ENCODE assay signal across 8 cellular contexts in the genomic region with DNA sequence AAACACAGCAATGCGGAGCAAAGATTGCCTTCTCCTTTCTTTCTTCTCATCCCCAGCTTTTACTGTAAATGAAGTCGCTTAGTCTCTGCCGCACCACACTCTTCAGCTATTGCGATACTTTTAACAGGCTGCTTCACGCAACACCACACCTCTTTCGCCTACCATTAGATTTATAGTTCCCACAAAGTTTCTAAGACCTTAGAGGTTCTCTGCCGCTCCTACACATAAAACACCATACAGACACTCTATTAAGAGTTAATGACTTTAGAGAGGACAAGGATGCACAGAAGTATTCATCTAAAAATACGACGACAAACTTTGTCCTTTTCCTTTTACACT. TPM values are rescaled to one million over a fixed set of nuclear protein-coding genes. Genes with fewer than 3 reads are reported as not detected.
A peak's percentile ranks its signal among the peaks of the same experiment; 100 is the strongest.
DNase-seq lines count a peak whose midpoint lies in the region; ATAC-seq and TF ChIP-seq lines count a peak whose summit lies in the region.

No MANE protein-coding gene starts in this region.

- TF ChIP-seq EP300 in esophagus muscularis mucosa (IDR thresholded peaks at IDR 0.05) = no peak

- H3K9me3 Mint-ChIP-seq in nephron progenitor cell = peaks cover 4% of the 10 kb centered on the region

- intact Hi-C loops in esophagus muscularis mucosa (cut with DNase I) = no loop called here

- H3K4me1 ChIP-seq in SJCRH30 = peaks cover 3% of the 10 kb centered on the region; the same call in 1 of the 2 replicates
- H3K4me1 ChIP-seq in esophagus muscularis mucosa = peaks cover 13 to 32% (median 30%) of the 10 kb centered on the region in 4 donors

- H3K4me3 Mint-ChIP-seq in nephron progenitor cell = peak overlapping the region; percentile 97

- CTCF ChIA-PET in AG04450 (lab: Charles Lee) = interaction anchor here (0.5 to 2.2 kb wide), 6 partner anchors 11 to 341 kb away, joined by 3 to 9 read pairs (median 4); no protein-coding TSS in a partner anchor

- TF ChIP-seq CTCF in AG04450 (IDR thresholded peaks at IDR 0.05; ENCODE audit: low read depth, low read length) (no peak), esophagus muscularis mucosa (IDR thresholded peaks at IDR 0.05) (no peak), nephron progenitor cell (IDR thresholded peaks at IDR 0.05) (no peak)

- H3K27me3 Mint-ChIP-seq in nephron progenitor cell (ENCODE audit: low read depth, poor library complexity) = peaks cover 5% of the 10 kb centered on the region

- WGBS in esophagus muscularis mucosa = under 1% methylated on average over 9 of the region's 9 CpGs

- H3K27ac Mint-ChIP-seq in nephron progenitor cell = peak overlapping the region; percentile 98

- H3K9me3 ChIP-seq in AG04450 (ENCODE audit: control insufficient read depth, insufficient read depth, low read length) (peaks cover 3% of the 10 kb centered on the region; the same call in 1 of the 2 replicates), SJCRH30 (replicated peaks) (no peaks in the 10 kb centered on the region), esophagus muscularis mucosa (no peaks in the 10 kb centered on the region)

- H3K36me3 Mint-ChIP-seq in nephron progenitor cell (ENCODE audit: low read depth) = peaks cover 33% of the 10 kb centered on the region

- H3K4me3 ChIP-seq in AG04450 (ENCODE audit: low read depth, low read length) = peak overlapping the region; percentile 84
- peak overlapping the region; percentile 90 for H3K4me3 ChIP-seq in SJCRH30
- H3K4me3 ChIP-seq in esophagus muscularis mucosa = peak overlapping the region; percentile 74 to 94 (median 87)

- H3K36me3 ChIP-seq in SJCRH30 (no peaks in the 10 kb centered on the region), esophagus muscularis mucosa (peaks cover 0 to 13% (median 6%) of the 10 kb centered on the region in 4 donors)

- POLR2A ChIA-PET in AG04450 (lab: Yijun Ruan, JAX) = no interaction called here

- TF ChIP-seq POLR2A in esophagus muscularis mucosa (IDR thresholded peaks at IDR 0.05; ENCODE audit: low read depth) = no peak

- DNase-seq in AG04450 (ENCODE audit: low read depth, low spot score) = no peak
- DNase-seq in SJCRH30 = peak in 1 of 2 experiments; percentile 29
- DNase-seq in esophagus muscularis mucosa (ENCODE audit: extremely low spot score) = no peak
- no peak for DNase-seq in nephron progenitor cell
- no peak for DNase-seq in stimulated activated CD8-positive, alpha-beta memory T cell treated with anti-CD3 and anti-CD28 coated beads, Interleukin-4, amount 100 ng/mL, for 48 hours
- DNase-seq in foreskin melanocyte = no peak

- ATAC-seq in GM18867 (IDR thresholded peaks at IDR 0.05; ENCODE audit: unreplicated experiment) (peak; percentile 46), HG03045 (IDR thresholded peaks at IDR 0.05; ENCODE audit: unreplicated experiment) (peak; percentile 43)

- H3K27me3 ChIP-seq in AG04450 (ENCODE audit: control insufficient read depth, insufficient read depth, low read length) (no peaks in the 10 kb centered on the region), SJCRH30 (no peaks in the 10 kb centered on the region), esophagus muscularis mucosa (no peaks in the 10 kb centered on the region)

- peak overlapping the region; percentile 89 for H3K27ac ChIP-seq in AG04450 (ENCODE audit: low read depth, low read length)
- peak overlapping the region; percentile 85 for H3K27ac ChIP-seq in SJCRH30
- peak overlapping the region; percentile 81 to 87 (median 84) for H3K27ac ChIP-seq in esophagus muscularis mucosa (replicated peaks in 1 of 4)

- H3K4me1 Mint-ChIP-seq in nephron progenitor cell = peaks cover 26% of the 10 kb centered on the region

RNA-seq across cellular contexts. Expression of gene PGGT1B, which starts 0.6 kb away (rescaled TPM):
- polyA plus RNA-seq in AG04450 (2011; rRNA removed) = 4.1 and 4.3 TPM in 2 replicates
- 16.9 and 19.0 TPM in 2 replicates for polyA minus RNA-seq in AG04450 (2011; rRNA and poly(A)+ RNA removed)
- 20.1 and 22.3 TPM in 2 replicates for total RNA-seq in SJCRH30 (2014; rRNA removed; shearing (Covaris generic))
- 10 to 100 TPM in 2 of 4 donors, 1 to 10 TPM in 2; 9.5 to 18.3 (median 10.7) TPM for total RNA-seq in esophagus muscularis mucosa

RNA-seq across cellular contexts. Expression of gene CCDC112, which starts 34.4 kb away (rescaled TPM):
- 2.4 and 4.7 TPM in 2 replicates for polyA plus RNA-seq in AG04450 (2011; rRNA removed)
- polyA minus RNA-seq in AG04450 (2011; rRNA and poly(A)+ RNA removed) = 0.83 and 1.8 TPM in 2 replicates
- 6.3 and 7.4 TPM in 2 replicates for total RNA-seq in SJCRH30 (2014; rRNA removed; shearing (Covaris generic))
- total RNA-seq in esophagus muscularis mucosa = 10 to 100 TPM in 1 of 4 donors, 1 to 10 TPM in 3; 5.8 to 11.2 (median 8.3) TPM
